ENCODE assay signal across 1 cellular context in the genomic region with DNA sequence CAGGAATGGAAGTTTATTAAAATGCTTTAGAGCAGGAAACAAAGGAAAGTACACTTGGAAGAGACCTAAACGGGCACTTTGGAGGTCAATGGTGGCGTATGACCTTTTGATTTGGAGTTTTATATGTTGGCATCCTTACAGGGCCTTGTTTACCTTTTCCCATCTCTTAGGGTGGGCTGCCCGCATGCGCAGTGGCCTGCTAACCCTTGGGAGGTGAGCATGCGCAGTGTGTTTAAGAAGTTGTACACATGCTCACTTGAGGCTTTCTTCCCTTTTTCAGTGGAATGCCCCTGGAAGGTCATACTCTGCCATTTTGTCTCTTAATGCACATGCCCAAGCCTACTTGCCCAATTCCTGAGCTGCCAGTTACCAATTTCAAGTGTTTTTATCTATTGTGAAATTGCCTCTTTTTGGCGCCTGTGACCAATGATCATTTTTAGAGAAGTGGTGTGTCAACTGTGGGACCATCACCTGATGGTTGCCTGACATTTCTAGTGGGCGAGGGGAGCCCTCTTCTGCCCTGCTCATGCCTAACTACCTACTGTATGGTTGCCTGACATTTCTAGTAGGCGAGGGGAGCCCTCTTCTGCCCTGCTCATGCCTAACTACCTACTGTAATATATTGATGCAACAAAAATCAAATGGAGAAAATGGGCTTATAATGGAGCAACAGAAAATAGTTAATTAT.
TF ChIP-seq lines count a peak whose summit lies in the region.

No MANE protein-coding gene starts in this region.

TF ChIP-seq in GM23338, 12 proteins besides CTCF, POLR2A, EP300 and RAD21 (continued from another document):
- TF ChIP-seq, protein P1, sequence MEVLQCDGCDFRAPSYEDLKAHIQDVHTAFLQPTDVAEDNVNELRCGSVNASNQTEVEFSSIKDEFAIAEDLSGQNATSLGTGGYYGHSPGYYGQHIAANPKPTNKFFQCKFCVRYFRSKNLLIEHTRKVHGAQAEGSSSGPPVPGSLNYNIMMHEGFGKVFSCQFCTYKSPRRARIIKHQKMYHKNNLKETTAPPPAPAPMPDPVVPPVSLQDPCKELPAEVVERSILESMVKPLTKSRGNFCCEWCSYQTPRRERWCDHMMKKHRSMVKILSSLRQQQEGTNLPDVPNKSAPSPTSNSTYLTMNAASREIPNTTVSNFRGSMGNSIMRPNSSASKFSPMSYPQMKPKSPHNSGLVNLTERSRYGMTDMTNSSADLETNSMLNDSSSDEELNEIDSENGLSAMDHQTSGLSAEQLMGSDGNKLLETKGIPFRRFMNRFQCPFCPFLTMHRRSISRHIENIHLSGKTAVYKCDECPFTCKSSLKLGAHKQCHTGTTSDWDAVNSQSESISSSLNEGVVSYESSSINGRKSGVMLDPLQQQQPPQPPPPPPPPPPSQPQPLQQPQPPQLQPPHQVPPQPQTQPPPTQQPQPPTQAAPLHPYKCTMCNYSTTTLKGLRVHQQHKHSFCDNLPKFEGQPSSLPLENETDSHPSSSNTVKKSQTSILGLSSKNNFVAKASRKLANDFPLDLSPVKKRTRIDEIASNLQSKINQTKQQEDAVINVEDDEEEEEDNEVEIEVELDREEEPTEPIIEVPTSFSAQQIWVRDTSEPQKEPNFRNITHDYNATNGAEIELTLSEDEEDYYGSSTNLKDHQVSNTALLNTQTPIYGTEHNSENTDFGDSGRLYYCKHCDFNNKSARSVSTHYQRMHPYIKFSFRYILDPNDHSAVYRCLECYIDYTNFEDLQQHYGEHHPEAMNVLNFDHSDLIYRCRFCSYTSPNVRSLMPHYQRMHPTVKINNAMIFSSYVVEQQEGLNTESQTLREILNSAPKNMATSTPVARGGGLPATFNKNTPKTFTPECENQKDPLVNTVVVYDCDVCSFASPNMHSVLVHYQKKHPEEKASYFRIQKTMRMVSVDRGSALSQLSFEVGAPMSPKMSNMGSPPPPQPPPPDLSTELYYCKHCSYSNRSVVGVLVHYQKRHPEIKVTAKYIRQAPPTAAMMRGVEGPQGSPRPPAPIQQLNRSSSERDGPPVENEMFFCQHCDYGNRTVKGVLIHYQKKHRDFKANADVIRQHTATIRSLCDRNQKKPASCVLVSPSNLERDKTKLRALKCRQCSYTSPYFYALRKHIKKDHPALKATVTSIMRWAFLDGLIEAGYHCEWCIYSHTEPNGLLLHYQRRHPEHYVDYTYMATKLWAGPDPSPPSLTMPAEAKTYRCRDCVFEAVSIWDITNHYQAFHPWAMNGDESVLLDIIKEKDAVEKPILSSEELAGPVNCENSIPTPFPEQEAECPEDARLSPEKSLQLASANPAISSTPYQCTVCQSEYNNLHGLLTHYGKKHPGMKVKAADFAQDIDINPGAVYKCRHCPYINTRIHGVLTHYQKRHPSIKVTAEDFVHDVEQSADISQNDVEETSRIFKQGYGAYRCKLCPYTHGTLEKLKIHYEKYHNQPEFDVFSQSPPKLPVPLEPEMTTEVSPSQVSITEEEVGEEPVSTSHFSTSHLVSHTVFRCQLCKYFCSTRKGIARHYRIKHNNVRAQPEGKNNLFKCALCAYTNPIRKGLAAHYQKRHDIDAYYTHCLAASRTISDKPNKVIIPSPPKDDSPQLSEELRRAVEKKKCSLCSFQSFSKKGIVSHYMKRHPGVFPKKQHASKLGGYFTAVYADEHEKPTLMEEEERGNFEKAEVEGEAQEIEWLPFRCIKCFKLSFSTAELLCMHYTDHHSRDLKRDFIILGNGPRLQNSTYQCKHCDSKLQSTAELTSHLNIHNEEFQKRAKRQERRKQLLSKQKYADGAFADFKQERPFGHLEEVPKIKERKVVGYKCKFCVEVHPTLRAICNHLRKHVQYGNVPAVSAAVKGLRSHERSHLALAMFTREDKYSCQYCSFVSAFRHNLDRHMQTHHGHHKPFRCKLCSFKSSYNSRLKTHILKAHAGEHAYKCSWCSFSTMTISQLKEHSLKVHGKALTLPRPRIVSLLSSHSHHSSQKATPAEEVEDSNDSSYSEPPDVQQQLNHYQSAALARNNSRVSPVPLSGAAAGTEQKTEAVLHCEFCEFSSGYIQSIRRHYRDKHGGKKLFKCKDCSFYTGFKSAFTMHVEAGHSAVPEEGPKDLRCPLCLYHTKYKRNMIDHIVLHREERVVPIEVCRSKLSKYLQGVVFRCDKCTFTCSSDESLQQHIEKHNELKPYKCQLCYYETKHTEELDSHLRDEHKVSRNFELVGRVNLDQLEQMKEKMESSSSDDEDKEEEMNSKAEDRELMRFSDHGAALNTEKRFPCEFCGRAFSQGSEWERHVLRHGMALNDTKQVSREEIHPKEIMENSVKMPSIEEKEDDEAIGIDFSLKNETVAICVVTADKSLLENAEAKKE (CRISPR knock-in tag; IDR thresholded peaks at IDR 0.05), result no peak
- TF ChIP-seq JUNB (IDR thresholded peaks at IDR 0.05; ENCODE audit: unreplicated experiment), result no peak
- TF ChIP-seq POLR2AphosphoS5 (IDR thresholded peaks at IDR 0.05; ENCODE audit: low read depth), result no peak
- TF ChIP-seq CREB1 (CRISPR knock-in tag; IDR thresholded peaks at IDR 0.05; ENCODE audit: low read depth), result no peak
- TF ChIP-seq ZNF114 (CRISPR knock-in tag; IDR thresholded peaks at IDR 0.05), result no peak
- TF ChIP-seq, protein P2, sequence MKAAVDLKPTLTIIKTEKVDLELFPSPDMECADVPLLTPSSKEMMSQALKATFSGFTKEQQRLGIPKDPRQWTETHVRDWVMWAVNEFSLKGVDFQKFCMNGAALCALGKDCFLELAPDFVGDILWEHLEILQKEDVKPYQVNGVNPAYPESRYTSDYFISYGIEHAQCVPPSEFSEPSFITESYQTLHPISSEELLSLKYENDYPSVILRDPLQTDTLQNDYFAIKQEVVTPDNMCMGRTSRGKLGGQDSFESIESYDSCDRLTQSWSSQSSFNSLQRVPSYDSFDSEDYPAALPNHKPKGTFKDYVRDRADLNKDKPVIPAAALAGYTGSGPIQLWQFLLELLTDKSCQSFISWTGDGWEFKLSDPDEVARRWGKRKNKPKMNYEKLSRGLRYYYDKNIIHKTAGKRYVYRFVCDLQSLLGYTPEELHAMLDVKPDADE (IDR thresholded peaks at IDR 0.05), result no peak
